ENCODE assay signal across 26 cellular contexts in genomic region chr20:17595846-17596245, GRCh38. TPM values are rescaled to one million over a fixed set of nuclear protein-coding genes. Genes with fewer than 3 reads are reported as not detected.
A peak's percentile ranks its signal among the peaks of the same experiment; 100 is the strongest.
DNase-seq lines count a peak whose midpoint lies in the region; ATAC-seq and TF ChIP-seq lines count a peak whose summit lies in the region.
"Had no signal": no experiment of that assay in that cellular context is flagged by ENCODE, and none has a peak within 500 bp of the region (broad histone marks: within the 10 kb centered on the region; RNA-seq: fewer than 3 reads in every experiment).

No MANE protein-coding gene starts in this region.

- no peak overlapping the region for H3K4me3 Mint-ChIP-seq in chondrocyte (ENCODE audit: unreplicated experiment)
- H3K4me3 Mint-ChIP-seq: activated CD8-positive, alpha-beta T cell treated with anti-CD3 and anti-CD28 coated beads, Interleukin-2, amount 10 ng/mL, durations not matched to agents 7 days and 5 days; neural progenitor cell had no signal

- H3K27me3 ChIP-seq in prostate gland (replicated peaks; ENCODE audit: insufficient read depth) (no peaks in the 10 kb centered on the region), upper lobe of right lung (no peaks in the 10 kb centered on the region)
- H3K27me3 ChIP-seq: left lung, neural progenitor cell, right lobe of liver had no signal

- 96% methylated on average over 2 of the region's 2 CpGs for WGBS in prostate gland

- no peaks in the 10 kb centered on the region for H3K27me3 Mint-ChIP-seq in chondrocyte (ENCODE audit: low read depth)

- intact Hi-C loops in prostate gland (cut with DNase I) (no loop called here), upper lobe of right lung (cut with DNase I) (no loop called here)

- H3K27ac ChIP-seq in prostate gland: peak overlapping the region; percentile 7 to 70
- H3K27ac ChIP-seq in upper lobe of right lung: peak overlapping the region; percentile 11
- H3K27ac ChIP-seq: neural progenitor cell, parathyroid adenoma, right lobe of liver had no signal

- H3K4me1 Mint-ChIP-seq in chondrocyte (ENCODE audit: low read depth): peaks cover 93% of the 10 kb centered on the region
- H3K4me1 Mint-ChIP-seq: neural progenitor cell had no signal

- TF ChIP-seq POLR2A in prostate gland (IDR thresholded peaks at IDR 0.05): no peak

- H3K9me3 ChIP-seq in prostate gland: no peaks in the 10 kb centered on the region
- no peaks in the 10 kb centered on the region for H3K9me3 ChIP-seq in upper lobe of right lung
- H3K9me3 ChIP-seq: left lung, right lobe of liver had no signal

- ATAC-seq in upper lobe of right lung: no peak
- ATAC-seq in HG03139 (IDR thresholded peaks at IDR 0.05; ENCODE audit: unreplicated experiment): no peak
- ATAC-seq: activated CD8-positive, alpha-beta T cell treated with anti-CD3 and anti-CD28 coated beads, Interleukin-2, amount 10 ng/mL, durations not matched to agents 7 days and 5 days; right lobe of liver had no signal

- no peak overlapping the region for H3K4me3 ChIP-seq in prostate gland
- H3K4me3 ChIP-seq in upper lobe of right lung: no peak overlapping the region
- H3K4me3 ChIP-seq: left lung, neural progenitor cell, right lobe of liver had no signal

- H3K9me3 Mint-ChIP-seq in chondrocyte (ENCODE audit: low read depth): no peaks in the 10 kb centered on the region
- H3K9me3 Mint-ChIP-seq: activated T-helper 2 cell treated with anti-CD3 and anti-CD28 coated beads, Interferon-gamma antibody, Interleukin-2, Interleukin-4, amounts not matched to agents 10 μg/mL and 5 μg/mL and 100 μg/mL, durations not matched to agents 14 hours and 24 hours and 36 hours had no signal

- peaks cover 26% of the 10 kb centered on the region for H3K36me3 Mint-ChIP-seq in chondrocyte (ENCODE audit: low read depth)

- H3K27ac Mint-ChIP-seq in chondrocyte (ENCODE audit: unreplicated experiment): peak overlapping the region; percentile 70
- H3K27ac Mint-ChIP-seq: activated CD8-positive, alpha-beta T cell treated with anti-CD3 and anti-CD28 coated beads, Interleukin-2, amount 10 ng/mL, durations not matched to agents 7 days and 5 days; activated T-helper 2 cell treated with anti-CD3 and anti-CD28 coated beads, Interferon-gamma antibody, Interleukin-2, Interleukin-4, amounts not matched to agents 10 μg/mL and 5 μg/mL and 100 μg/mL, durations not matched to agents 14 hours and 24 hours and 36 hours; neural progenitor cell had no signal

- DNase-seq in DMS 273 (lab: John Stamatoyannopoulos, UW; ENCODE audit: unreplicated experiment): peak; percentile 19
- DNase-seq in DMS 273 treated with DMSO at 0.1 percent for 48 hours (lab: John Stamatoyannopoulos, UW): no peak
- DNase-seq in chondrocyte (ENCODE audit: low spot score): no peak
- no peak for DNase-seq in prostate gland (ENCODE audit: low spot score)
- no peak for DNase-seq in upper lobe of right lung
- no peak for DNase-seq in kidney tubule cell (ENCODE audit: low spot score)
- DNase-seq in DMS79 treated with DMSO at 0.1 percent for 48 hours (lab: John Stamatoyannopoulos, UW): no peak
- DNase-seq: 8988T; activated CD8-positive, alpha-beta T cell treated with anti-CD3 and anti-CD28 coated beads, Interleukin-2, amount 10 ng/mL, durations not matched to agents 7 days and 5 days; activated naive CD4-positive, alpha-beta T cell treated with anti-CD3 and anti-CD28 coated beads, Interleukin-2, amount 50 U/mL, for 16 hours; amygdala; effector CD4-positive, alpha-beta T cell; left lung; mesenchymal stem cell; MM.1S; NCI-H1105 treated with DMSO at 0.1 percent for 48 hours; NCI-H1930; NCI-H526 treated with DMSO at 0.1 percent for 48 hours; right lobe of liver; Right ventricle myocardium superior; stimulated activated CD4-positive, alpha-beta T cell treated with anti-CD3 and anti-CD28 coated beads, Interleukin-4, amount 100 ng/mL, for 1 hour; T-helper 2 cell had no signal

- TF ChIP-seq CTCF in chondrocyte (IDR thresholded peaks at IDR 0.05) (no peak), prostate gland (IDR thresholded peaks at IDR 0.05) (no peak), upper lobe of right lung (IDR thresholded peaks at IDR 0.05) (no peak)

- no peaks in the 10 kb centered on the region for H3K36me3 ChIP-seq in prostate gland
- peaks cover 7% of the 10 kb centered on the region for H3K36me3 ChIP-seq in upper lobe of right lung
- H3K36me3 ChIP-seq: neural progenitor cell, right lobe of liver had no signal

- H3K4me1 ChIP-seq in prostate gland (replicated peaks) (peaks cover 17% of the 10 kb centered on the region), upper lobe of right lung (peaks cover 48% of the 10 kb centered on the region)

RNA-seq across cellular contexts. Expression of gene DSTN, which starts 26.0 kb away (rescaled TPM):
- total RNA-seq in chondrocyte: 878 to 1,290 TPM (median 1,265 TPM) in 3 replicates
- 100 to 1,000 TPM; 284 to 559 TPM for total RNA-seq in prostate gland
- total RNA-seq in upper lobe of right lung: 463 TPM
